Comparison of ENCODE assay signal across 8 cellular contexts in the genomic region with DNA sequence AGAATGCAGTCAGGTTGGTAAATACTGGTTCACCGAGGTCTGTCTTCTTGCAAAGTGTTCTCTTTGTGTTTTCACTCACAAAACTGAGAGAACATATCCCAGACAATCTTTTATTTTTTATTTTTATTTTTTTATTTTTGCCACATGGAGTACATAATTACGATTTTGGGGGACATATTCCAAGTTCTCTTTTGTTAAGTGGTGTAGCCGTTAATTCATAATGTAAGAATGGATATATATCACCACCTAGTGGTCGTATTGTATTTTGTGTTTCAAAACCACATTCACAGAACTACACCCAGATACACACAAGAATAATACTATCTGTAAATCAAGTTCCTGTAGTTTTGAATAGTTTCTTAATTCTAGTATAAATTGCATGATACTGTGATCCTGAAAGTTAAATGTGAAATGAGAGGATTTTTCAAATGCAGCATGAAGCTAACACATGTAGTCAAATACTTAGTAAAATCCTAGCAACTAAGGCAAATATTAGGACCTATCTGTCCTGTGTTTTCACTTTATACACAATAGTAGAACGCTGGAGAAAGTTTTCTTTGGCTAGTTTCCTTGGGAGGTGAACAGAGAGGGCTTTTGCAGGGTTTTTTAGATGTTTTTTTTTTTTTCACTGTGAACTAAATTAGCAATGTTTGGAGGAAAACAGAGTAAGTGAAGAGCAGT.
DNase-seq lines count a peak whose midpoint lies in the region; ATAC-seq and TF ChIP-seq lines count a peak whose summit lies in the region.

No MANE protein-coding gene starts in this region.

- peaks cover 32% of the 10 kb centered on the region for H3K27me3 Mint-ChIP-seq in activated CD4-positive, alpha-beta T cell treated with anti-CD3 and anti-CD28 coated beads, Interleukin-2, amount 10 ng/mL, durations not matched to agents 24 days and 14 days

- no peak overlapping the region for H2BK12ac ChIP-seq in trophoblast cell (ENCODE audit: low read length)

- H3K79me1 ChIP-seq in trophoblast cell (ENCODE audit: low read length): no peaks in the 10 kb centered on the region

- H4K8ac ChIP-seq in trophoblast cell (ENCODE audit: low read depth, low read length): no peak overlapping the region

- H3K4ac ChIP-seq in trophoblast cell (ENCODE audit: low read depth, low read length): no peak overlapping the region

- H3K23ac ChIP-seq in trophoblast cell (ENCODE audit: low read length): no peak overlapping the region

- H3K9me3 ChIP-seq in right cardiac atrium (ENCODE audit: control insufficient read depth, low read length) (no peaks in the 10 kb centered on the region), thyroid gland (no peaks in the 10 kb centered on the region), trophoblast cell (ENCODE audit: insufficient read depth, low read depth, low read length) (no peaks in the 10 kb centered on the region)

- peaks cover 2% of the 10 kb centered on the region for H3K4me1 ChIP-seq in right cardiac atrium (ENCODE audit: control insufficient read depth, insufficient read depth, low read length)
- peaks cover 0 to 8% of the 10 kb centered on the region in 2 donors for H3K4me1 ChIP-seq in thyroid gland
- no peaks in the 10 kb centered on the region for H3K4me1 ChIP-seq in trophoblast cell (ENCODE audit: control insufficient read depth in 1 of 2, insufficient read depth in 2 of 2, low read length in 2 of 2)

- intact Hi-C loops in right cardiac atrium (cut with DNase I) (loop anchor here (2.0 to 10.0 kb wide), 5 partner anchors 919 to 1212 kb away; no protein-coding TSS in a partner anchor), thyroid gland (cut with DNase I) (loop anchor here (10.0 kb wide), 1 partner anchor 1209 kb away; no protein-coding TSS in a partner anchor)
- intact Hi-C loops in activated CD4-positive, alpha-beta T cell treated with anti-CD3 and anti-CD28 coated beads, Interleukin-2, amount 10 ng/mL, durations not matched to agents 24 days and 14 days (cut with micrococcal nuclease): loop anchor here (1.0 to 10.0 kb wide), 5 partner anchors 922 to 1389 kb away; no protein-coding TSS in a partner anchor

- H2BK120ac ChIP-seq in trophoblast cell (ENCODE audit: insufficient read depth, low read length, poor library complexity): no peak overlapping the region

- TF ChIP-seq POLR2A in NB4 (IDR thresholded peaks at IDR 0.05; ENCODE audit: extremely low read depth, insufficient read length) (no peak), thyroid gland (IDR thresholded peaks at IDR 0.05) (no peak)

- no peak overlapping the region for H3K9ac ChIP-seq in trophoblast cell (ENCODE audit: low read length)

- H3K27ac Mint-ChIP-seq in activated CD4-positive, alpha-beta T cell treated with anti-CD3 and anti-CD28 coated beads, Interleukin-2, amount 10 ng/mL, durations not matched to agents 24 days and 14 days: no peak overlapping the region

- H3K4me3 ChIP-seq in NB4 (ENCODE audit: low read depth, low read length) (no peak overlapping the region), WI38 (ENCODE audit: low read depth, low read length) (no peak overlapping the region), right cardiac atrium (ENCODE audit: low read length) (no peak overlapping the region), thyroid gland (replicated peaks in 1 of 3) (no peak overlapping the region), trophoblast cell (ENCODE audit: low read depth, low read length) (no peak overlapping the region)

- H3K27me3 ChIP-seq in right cardiac atrium (ENCODE audit: control insufficient read depth, insufficient read depth): no peaks in the 10 kb centered on the region
- H3K27me3 ChIP-seq in thyroid gland: no peaks in the 10 kb centered on the region
- no peaks in the 10 kb centered on the region for H3K27me3 ChIP-seq in trophoblast cell (ENCODE audit: insufficient read depth, low read length)

- no peak overlapping the region for H3K18ac ChIP-seq in trophoblast cell (ENCODE audit: low read length)

- H2BK5ac ChIP-seq in trophoblast cell (ENCODE audit: low read depth, low read length, poor library complexity): no peak overlapping the region

- H3K79me2 ChIP-seq in trophoblast cell (ENCODE audit: control insufficient read depth, insufficient read depth, low read length, poor library complexity): no peaks in the 10 kb centered on the region

- no peak overlapping the region for H3K27ac ChIP-seq in right cardiac atrium (ENCODE audit: low read length)
- H3K27ac ChIP-seq in thyroid gland: no peak overlapping the region
- no peak overlapping the region for H3K27ac ChIP-seq in trophoblast cell (ENCODE audit: low read depth, low read length)

- no peak overlapping the region for H2AFZ ChIP-seq in trophoblast cell (ENCODE audit: insufficient read depth, low read length, poor library complexity)

- TF ChIP-seq CTCF in NB4 (IDR thresholded peaks at IDR 0.05; ENCODE audit: low read depth, low read length) (no peak), WI38 (IDR thresholded peaks at IDR 0.05; ENCODE audit: low read depth, low read length) (peak; percentile 11; the same call in 1 of the 2 replicates), thyroid gland (IDR thresholded peaks at IDR 0.05) (peak; percentile 6 to 74 (median 62))

- H4K12ac ChIP-seq in trophoblast cell (ENCODE audit: low read depth, low read length): no peak overlapping the region

- H3K4me2 ChIP-seq in trophoblast cell (ENCODE audit: low read length): no peak overlapping the region

- H3K36me3 Mint-ChIP-seq in activated CD4-positive, alpha-beta T cell treated with anti-CD3 and anti-CD28 coated beads, Interleukin-2, amount 10 ng/mL, durations not matched to agents 24 days and 14 days (ENCODE audit: low read depth): no peaks in the 10 kb centered on the region

- H3K9me3 Mint-ChIP-seq in activated CD4-positive, alpha-beta T cell treated with anti-CD3 and anti-CD28 coated beads, Interleukin-2, amount 10 ng/mL, durations not matched to agents 24 days and 14 days: no peaks in the 10 kb centered on the region

- ATAC-seq in GM21390 (IDR thresholded peaks at IDR 0.05; ENCODE audit: unreplicated experiment): peak; percentile 83
- ATAC-seq in right cardiac atrium: peak; percentile 56 to 70

- H3K4me3 Mint-ChIP-seq in activated CD4-positive, alpha-beta T cell treated with anti-CD3 and anti-CD28 coated beads, Interleukin-2, amount 10 ng/mL, durations not matched to agents 24 days and 14 days: no peak overlapping the region

- H3K14ac ChIP-seq in trophoblast cell (ENCODE audit: low read length): no peak overlapping the region

- 20% methylated on average over 5 of the region's 5 CpGs for WGBS in right cardiac atrium
- WGBS in thyroid gland, 2 donors: 19 to 22% methylated on average over 5 of the region's 5 CpGs
- WGBS in trophoblast cell (ENCODE audit: extremely low coverage, insufficient coverage, insufficient read length): no CpG with 5 or more reads among the region's 5 CpGs

- H3K36me3 ChIP-seq in thyroid gland: no peaks in the 10 kb centered on the region
- no peaks in the 10 kb centered on the region for H3K36me3 ChIP-seq in trophoblast cell (ENCODE audit: control insufficient read depth in 1 of 2, insufficient read depth in 2 of 2, low read length in 2 of 2)

- H2AK5ac ChIP-seq in trophoblast cell (ENCODE audit: low read length): no peak overlapping the region

- DNase-seq in D341Med (ENCODE audit: low spot score) (peak; percentile 32), NB4 (ENCODE audit: low read depth) (peak; percentile 48), right cardiac atrium (no peak), thyroid gland (no peak), trophoblast cell (no peak)
- DNase-seq in activated CD4-positive, alpha-beta T cell treated with anti-CD3 and anti-CD28 coated beads, Interleukin-2, amount 10 ng/mL, durations not matched to agents 24 days and 14 days: no peak

- H3K4me1 Mint-ChIP-seq in activated CD4-positive, alpha-beta T cell treated with anti-CD3 and anti-CD28 coated beads, Interleukin-2, amount 10 ng/mL, durations not matched to agents 24 days and 14 days: no peaks in the 10 kb centered on the region

- H4K91ac ChIP-seq in trophoblast cell (ENCODE audit: low read depth, low read length): no peak overlapping the region

Comparison
In these comparisons a context has a peak if more than half of its experiments do, and no peak if none do; other contexts are left out.
1. DNase-seq: peak in D341Med (single experiment) and NB4 (single experiment); none in right cardiac atrium (0 of 3), thyroid gland (0 of 2), trophoblast cell (0 of 2) and activated CD4-positive, alpha-beta T cell treated with anti-CD3 and anti-CD28 coated beads, Interleukin-2, amount 10 ng/mL, durations not matched to agents 24 days and 14 days (single experiment).